8 cellular contexts compared by ENCODE assay signal in genomic region chr10:87816163-87816841, GRCh38. TPM values are rescaled to one million over a fixed set of nuclear protein-coding genes. Genes with fewer than 3 reads are reported as not detected.
DNase-seq lines count a peak whose midpoint lies in the region; ATAC-seq and TF ChIP-seq lines count a peak whose summit lies in the region.

No MANE protein-coding gene starts in this region.

- WGBS in endodermal cell (ENCODE audit: insufficient coverage in 1 of 2, insufficient read length in 1 of 2), 2 experiments: 61 to 77% methylated on average over 1 to 5 of the region's 6 CpGs

- no peaks in the 10 kb centered on the region for H3K9me3 Mint-ChIP-seq in activated T-cell treated with anti-CD3 and anti-CD28 coated beads, Interleukin-2, amount 50 U/mL, for 24 hours
- H3K9me3 Mint-ChIP-seq in endodermal cell: no peaks in the 10 kb centered on the region

- H3K36me3 ChIP-seq in NT2/D1 (ENCODE audit: insufficient read depth, insufficient read length, low read length) (peaks cover 28% of the 10 kb centered on the region), endodermal cell (ENCODE audit: control insufficient read depth, insufficient read depth, low read length) (peaks cover 29% of the 10 kb centered on the region), skeletal muscle satellite cell (ENCODE audit: insufficient read depth, low read length) (peaks cover 10% of the 10 kb centered on the region)

- H3K4me1 ChIP-seq in NT2/D1 (ENCODE audit: insufficient read depth, insufficient read length) (no peaks in the 10 kb centered on the region), endodermal cell (ENCODE audit: control insufficient read depth, insufficient read depth, low read length) (no peaks in the 10 kb centered on the region), skeletal muscle satellite cell (ENCODE audit: control insufficient read depth, insufficient read depth, low read length) (peaks cover 10% of the 10 kb centered on the region)

- peak overlapping the region; percentile 88 for H3K4me2 ChIP-seq in skeletal muscle satellite cell (ENCODE audit: low read length)

- H3K4me3 ChIP-seq in NT2/D1 (ENCODE audit: insufficient read length, low read depth): peak overlapping the region; percentile 85
- H3K4me3 ChIP-seq in endodermal cell (ENCODE audit: low read length): peak overlapping the region; percentile 99
- peak overlapping the region; percentile 94 for H3K4me3 ChIP-seq in skeletal muscle satellite cell (ENCODE audit: low read length)

- peak overlapping the region; percentile 97 for H3K4me3 Mint-ChIP-seq in activated T-cell treated with anti-CD3 and anti-CD28 coated beads, Interleukin-2, amount 50 U/mL, for 24 hours
- H3K4me3 Mint-ChIP-seq in endodermal cell: peak overlapping the region; percentile 97

- TF ChIP-seq CTCF in endodermal cell (conservative IDR thresholded peaks at IDR 0.05): peak; percentile 66

- ATAC-seq in GM18868 (IDR thresholded peaks at IDR 0.05; ENCODE audit: unreplicated experiment): no peak

- H3K36me3 Mint-ChIP-seq in activated T-cell treated with anti-CD3 and anti-CD28 coated beads, Interleukin-2, amount 50 U/mL, for 24 hours (ENCODE audit: low read depth): peaks cover 64% of the 10 kb centered on the region
- H3K36me3 Mint-ChIP-seq in endodermal cell (ENCODE audit: low read depth): peaks cover 20% of the 10 kb centered on the region

- no peak overlapping the region for H3K9ac ChIP-seq in NT2/D1 (ENCODE audit: insufficient read length, low read depth)
- no peak overlapping the region for H3K9ac ChIP-seq in endodermal cell (ENCODE audit: extremely low read depth, low read length, poor library complexity, severe bottlenecking)
- H3K9ac ChIP-seq in skeletal muscle satellite cell (ENCODE audit: low read depth, low read length): no peak overlapping the region

- H3K27ac ChIP-seq in endodermal cell (ENCODE audit: low read depth, low read length): no peak overlapping the region

- H3K27me3 ChIP-seq in NT2/D1 (ENCODE audit: insufficient read depth, insufficient read length): peaks cover 12% of the 10 kb centered on the region
- no peaks in the 10 kb centered on the region for H3K27me3 ChIP-seq in endodermal cell (ENCODE audit: control insufficient read depth, insufficient read depth, low read length, poor library complexity, severe bottlenecking)
- no peaks in the 10 kb centered on the region for H3K27me3 ChIP-seq in skeletal muscle satellite cell (ENCODE audit: control insufficient read depth, insufficient read depth, low read length)

- H3K9me3 ChIP-seq in NT2/D1 (ENCODE audit: insufficient read depth, low read length) (no peaks in the 10 kb centered on the region), endodermal cell (ENCODE audit: control insufficient read depth, low read length) (no peaks in the 10 kb centered on the region), skeletal muscle satellite cell (replicated peaks; ENCODE audit: low read length) (no peaks in the 10 kb centered on the region)

- H3K4me1 Mint-ChIP-seq in activated T-cell treated with anti-CD3 and anti-CD28 coated beads, Interleukin-2, amount 50 U/mL, for 24 hours (ENCODE audit: low read depth): peaks cover 40% of the 10 kb centered on the region
- H3K4me1 Mint-ChIP-seq in endodermal cell: peaks cover 17% of the 10 kb centered on the region

- DNase-seq in activated T-cell treated with anti-CD3 and anti-CD28 coated beads, Interleukin-2, amount 50 U/mL, for 24 hours: no peak
- DNase-seq in activated T-cell treated with anti-CD3 and anti-CD28 coated beads, Interleukin-2, amount 50 U/mL, for 1 hour: no peak
- DNase-seq in NT2/D1 (ENCODE audit: low read depth, low spot score) (no peak), endodermal cell (no peak), cerebellum (ENCODE audit: low spot score) (no peak)
- DNase-seq in activated CD4-positive, alpha-beta T cell treated with anti-CD3 and anti-CD28 coated beads, Interleukin-2, amount 50 U/mL, for 1 hour: no peak

- peak overlapping the region; percentile 99 for H3K27ac Mint-ChIP-seq in activated T-cell treated with anti-CD3 and anti-CD28 coated beads, Interleukin-2, amount 50 U/mL, for 24 hours
- no peak overlapping the region for H3K27ac Mint-ChIP-seq in endodermal cell

- no peaks in the 10 kb centered on the region for H3K27me3 Mint-ChIP-seq in activated T-cell treated with anti-CD3 and anti-CD28 coated beads, Interleukin-2, amount 50 U/mL, for 24 hours
- H3K27me3 Mint-ChIP-seq in endodermal cell (ENCODE audit: insufficient read depth): peaks cover 3% of the 10 kb centered on the region

RNA-seq across cellular contexts. Expression of gene ATAD1, which starts 1.7 kb away (rescaled TPM):
- total RNA-seq in endodermal cell: 10 to 100 TPM; 55.4 to 68.0 TPM
- 47.6 TPM for polyA plus RNA-seq in endodermal cell (2013, experiment 1 of 2)
- polyA plus RNA-seq in endodermal cell (2013, experiment 2 of 2): 44.3 TPM
- total RNA-seq in skeletal muscle satellite cell (2012; rRNA removed): 39.3 TPM in 2 replicates
- 57.8 TPM for total RNA-seq in cerebellum

RNA-seq across cellular contexts. Expression of gene KLLN, which starts 47.0 kb away (rescaled TPM):
- total RNA-seq in endodermal cell: under 1 TPM; 0.49 to 0.51 TPM
- polyA plus RNA-seq in endodermal cell (2013, experiment 1 of 2): 0.78 TPM
- polyA plus RNA-seq in endodermal cell (2013, experiment 2 of 2): 0.91 TPM
- total RNA-seq in skeletal muscle satellite cell (2012; rRNA removed): 0.66 and 1.3 TPM in 2 replicates
- total RNA-seq in cerebellum: 0.82 TPM

RNA-seq across cellular contexts. Expression of gene PTEN, which starts 47.1 kb away (rescaled TPM):
- 10 to 100 TPM; 41.7 to 45.0 TPM for total RNA-seq in endodermal cell
- polyA plus RNA-seq in endodermal cell (2013, experiment 1 of 2): 43.7 TPM
- 40.6 TPM for polyA plus RNA-seq in endodermal cell (2013, experiment 2 of 2)
- total RNA-seq in skeletal muscle satellite cell (2012; rRNA removed): 60.9 and 94.8 TPM in 2 replicates
- 220 TPM for total RNA-seq in cerebellum
